12 cellular contexts compared by ENCODE assay signal in genomic region chr12:88336071-88336768, GRCh38.
"Had no signal": no experiment of that assay in that cellular context is flagged by ENCODE, and none has a peak within 500 bp of the region (broad histone marks: within the 10 kb centered on the region; RNA-seq: fewer than 3 reads in every experiment).

No MANE protein-coding gene starts in this region.

- DNase-seq: activated CD4-positive, alpha-beta T cell treated with anti-CD3 and anti-CD28 coated beads, Interleukin-2, amount 50 U/mL, for 4 hours; activated CD4-positive, CD25-positive, alpha-beta regulatory T cell treated with anti-CD3 and anti-CD28 coated beads, Interleukin-2, amount 50 U/mL, for 72 hours; activated naive CD4-positive, alpha-beta T cell treated with Interleukin-2 at 50 U/mL for 16 hours; aorta; cerebellar nuclear complex; effector memory CD4-positive, alpha-beta T cell; left colon; lower lobe of right lung; midbrain; stimulated activated CD4-positive, alpha-beta T cell treated with anti-CD3 and anti-CD28 coated beads, Interleukin-12 subunit alpha, Interleukin-12 subunit beta, amount 100 ng/mL, for 4 hours; thyroid gland had no signal

- H3K4me1 ChIP-seq: lower lobe of right lung, parathyroid adenoma, thyroid gland had no signal

- H3K36me3 ChIP-seq: lower lobe of right lung, thyroid gland had no signal

- H3K27me3 ChIP-seq: thyroid gland had no signal

- H3K27ac ChIP-seq: lower lobe of right lung, parathyroid adenoma, thyroid gland had no signal

- H2AFZ ChIP-seq: parathyroid adenoma had no signal

- H3K9me3 ChIP-seq: lower lobe of right lung, thyroid gland had no signal

- H3K4me3 ChIP-seq: lower lobe of right lung, thyroid gland had no signal

- H3K79me2 ChIP-seq: parathyroid adenoma had no signal
